8 cellular contexts compared by ENCODE assay signal in the genomic region with DNA sequence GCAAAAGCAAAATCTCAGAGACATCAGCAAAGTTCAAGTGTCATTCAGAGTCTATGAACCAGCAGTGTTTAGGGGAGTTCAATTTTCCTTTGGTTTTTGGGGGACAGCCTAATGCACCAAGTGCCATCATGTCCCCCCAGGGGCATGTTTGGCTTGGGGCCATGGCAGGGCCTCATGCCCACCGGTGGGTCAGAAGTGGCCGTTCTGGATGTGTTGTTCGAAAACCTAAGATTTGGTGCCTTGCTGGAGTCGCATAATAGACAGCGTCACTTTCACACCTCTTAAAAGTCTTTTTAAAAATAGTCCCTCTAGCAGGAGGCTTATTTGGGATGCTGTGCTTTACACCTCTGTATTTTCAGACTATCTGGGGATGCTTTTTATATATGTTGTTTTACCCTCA.
"Had no signal": no experiment of that assay in that cellular context is flagged by ENCODE, and none has a peak within 500 bp of the region (broad histone marks: within the 10 kb centered on the region; RNA-seq: fewer than 3 reads in every experiment).

No MANE protein-coding gene starts in this region.

- H3K27ac Mint-ChIP-seq: H9, HFFc6 had no signal

- H3K4me1 ChIP-seq: HAP-1 had no signal

- H3K4me3 Mint-ChIP-seq: H9, HFFc6 had no signal

- ATAC-seq: HCT116 had no signal

- H2AFZ ChIP-seq: GM23248 had no signal

- H3K36me3 ChIP-seq: HAP-1 had no signal

- H3K4me3 ChIP-seq: GM23248, HAP-1 had no signal

- H3K27ac ChIP-seq: GM23248 had no signal

- DNase-seq: GM23248, GOT3, H7, H9, HCEC 1CT, HFFc6 had no signal
